In genomic region chr3:114213262-114213668, GRCh38 we compare ENCODE assay signal across 10 cellular contexts. TPM values are rescaled to one million over a fixed set of nuclear protein-coding genes. Genes with fewer than 3 reads are reported as not detected.
DNase-seq lines count a peak whose midpoint lies in the region; ATAC-seq and TF ChIP-seq lines count a peak whose summit lies in the region.
"Had no signal": no experiment of that assay in that cellular context is flagged by ENCODE, and none has a peak within 500 bp of the region (broad histone marks: within the 10 kb centered on the region; RNA-seq: fewer than 3 reads in every experiment).

No MANE protein-coding gene starts in this region.

- 33 to 40% methylated on average over 5 of the region's 5 CpGs for WGBS in aorta, 2 donors

- no peaks in the 10 kb centered on the region for H3K9me3 ChIP-seq in parathyroid adenoma (ENCODE audit: control insufficient read depth, low read length)
- H3K9me3 ChIP-seq in aorta (ENCODE audit: control insufficient read depth, low read length): peaks cover 1% of the 10 kb centered on the region

- no peak overlapping the region for H3K9ac ChIP-seq in parathyroid adenoma

- ATAC-seq in GM18870 (IDR thresholded peaks at IDR 0.05; ENCODE audit: unreplicated experiment) (peak; percentile 6), HG02840 (IDR thresholded peaks at IDR 0.05; ENCODE audit: low FRiP score, unreplicated experiment) (peak; percentile 7), aorta (ENCODE audit: low FRiP score) (no peak)

- no peak overlapping the region for H3K27ac ChIP-seq in parathyroid adenoma
- H3K27ac ChIP-seq in aorta (ENCODE audit: low read depth in 1 of 2, low read length in 2 of 2): no peak overlapping the region

- intact Hi-C loops in aorta (cut with DNase I): no loop called here

- H3K4me3 ChIP-seq in parathyroid adenoma (ENCODE audit: low read depth, low read length) (no peak overlapping the region), aorta (ENCODE audit: low read length in 2 of 2) (no peak overlapping the region)

- peak overlapping the region; percentile 78 for H2AFZ ChIP-seq in parathyroid adenoma

- no peaks in the 10 kb centered on the region for H3K79me2 ChIP-seq in parathyroid adenoma

- DNase-seq in RPMI7951 (ENCODE audit: low read depth): peak; percentile 10
- no peak for DNase-seq in HCEC 1CT
- DNase-seq in stimulated activated CD4-positive, alpha-beta T cell treated with anti-CD3 and anti-CD28 coated beads, Interleukin-12 subunit alpha, Interleukin-12 subunit beta, amount 100 ng/mL, for 4 hours: no peak
- no peak for DNase-seq in activated CD8-positive, alpha-beta memory T cell treated with anti-CD3 and anti-CD28 coated beads, Interleukin-2, amount 50 U/mL, for 48 hours
- no peak for DNase-seq in aorta
- DNase-seq: amniotic stem cell, SHP77 treated with DMSO at 0.1 percent for 48 hours had no signal

- no peak for TF ChIP-seq CTCF in parathyroid adenoma (IDR thresholded peaks at IDR 0.05)

- H3K36me3 ChIP-seq in parathyroid adenoma (ENCODE audit: control insufficient read depth, insufficient read depth, low read length) (no peaks in the 10 kb centered on the region), aorta (ENCODE audit: control insufficient read depth in 1 of 2, insufficient read depth in 2 of 2, low read length in 1 of 2) (no peaks in the 10 kb centered on the region)

- H3K4me1 ChIP-seq in parathyroid adenoma (peaks cover 5% of the 10 kb centered on the region), aorta (ENCODE audit: control insufficient read depth in 1 of 2, insufficient read depth in 2 of 2, low read length in 2 of 2) (no peaks in the 10 kb centered on the region)

- no peaks in the 10 kb centered on the region for H3K27me3 ChIP-seq in parathyroid adenoma (ENCODE audit: control insufficient read depth, insufficient read depth, low read length)
- H3K27me3 ChIP-seq in aorta (ENCODE audit: control insufficient read depth in 1 of 2, insufficient read depth in 2 of 2, low read length in 1 of 2): no peaks in the 10 kb centered on the region

- peak overlapping the region; percentile 67 for H3K4me2 ChIP-seq in parathyroid adenoma (ENCODE audit: low read length)

RNA-seq across cellular contexts. Expression of gene ZNF80, which starts 24.1 kb away (rescaled TPM):
- total RNA-seq in RPMI7951 (2014; rRNA removed; shearing (Covaris generic)): not detected in 2 replicates
- under 1 TPM in 1 of 2 donors, not detected in 1; 0.15 TPM for total RNA-seq in aorta
- not detected for polyA plus RNA-seq in aorta

RNA-seq across cellular contexts. Expression of gene DRD3, which starts 34.4 kb away (rescaled TPM):
- total RNA-seq in RPMI7951 (2014; rRNA removed; shearing (Covaris generic)): not detected in 2 replicates
- not detected for total RNA-seq in aorta
- polyA plus RNA-seq in aorta: not detected
